11 cellular contexts compared by ENCODE assay signal in genomic region chr12:132141976-132142678, GRCh38. TPM values are rescaled to one million over a fixed set of nuclear protein-coding genes. Genes with fewer than 3 reads are reported as not detected.
A peak's percentile ranks its signal among the peaks of the same experiment; 100 is the strongest.
DNase-seq lines count a peak whose midpoint lies in the region; ATAC-seq and TF ChIP-seq lines count a peak whose summit lies in the region.
"Had no signal": no experiment of that assay in that cellular context is flagged by ENCODE, and none has a peak within 500 bp of the region (broad histone marks: within the 10 kb centered on the region; RNA-seq: fewer than 3 reads in every experiment).

No MANE protein-coding gene starts in this region.

- H3K27me3 ChIP-seq in right cardiac atrium (ENCODE audit: control insufficient read depth, insufficient read depth) (no peaks in the 10 kb centered on the region), right atrium auricular region (no peaks in the 10 kb centered on the region), right lobe of liver (no peaks in the 10 kb centered on the region), upper lobe of right lung (no peaks in the 10 kb centered on the region)
- H3K27me3 ChIP-seq in effector memory CD4-positive, alpha-beta T cell (replicated peaks; ENCODE audit: control insufficient read depth, insufficient read depth, low read length, poor library complexity, severe bottlenecking), result no peaks in the 10 kb centered on the region
- H3K27me3 ChIP-seq: gastrocnemius medialis had no signal

- DNase-seq in right cardiac atrium, result peak; percentile 19 to 62 (median 40)
- DNase-seq in right atrium auricular region (ENCODE audit: low spot score), result no peak
- peak; percentile 7 for DNase-seq in activated CD4-positive, alpha-beta memory T cell treated with anti-CD3 and anti-CD28 coated beads for 36 hours
- DNase-seq in right lobe of liver, result peak in 2 of 3 donors; percentile 21 to 43
- peak; percentile 64 for DNase-seq in upper lobe of right lung
- no peak for DNase-seq in DMS153 (lab: John Stamatoyannopoulos, UW)
- DNase-seq in effector memory CD4-positive, alpha-beta T cell, result no peak
- no peak for DNase-seq in HK-2 (ENCODE audit: unreplicated experiment)
- DNase-seq: NCI-H1105 treated with DMSO at 0.1 percent for 48 hours had no signal

- 96% methylated on average over 22 of the region's 22 CpGs for WGBS in right cardiac atrium
- WGBS in right lobe of liver (ENCODE audit: insufficient coverage, low coverage, low lambda C conversion rate, missing lambda C conversion rate), result no CpG with 5 or more reads among the region's 22 CpGs

- H3K36me3 Mint-ChIP-seq in activated CD4-positive, alpha-beta memory T cell treated with anti-CD3 and anti-CD28 coated beads for 36 hours, result peaks cover 22% of the 10 kb centered on the region

- H3K4me1 ChIP-seq in right cardiac atrium (ENCODE audit: control insufficient read depth, insufficient read depth, low read length) (peaks cover 4% of the 10 kb centered on the region), right atrium auricular region (peaks cover 0 to 24% of the 10 kb centered on the region in 2 donors), right lobe of liver (peaks cover 0 to 14% (median 3%) of the 10 kb centered on the region in 4 donors), upper lobe of right lung (peaks cover 18% of the 10 kb centered on the region)
- peaks cover 19% of the 10 kb centered on the region for H3K4me1 ChIP-seq in effector memory CD4-positive, alpha-beta T cell (ENCODE audit: control insufficient read depth, insufficient read depth, low read length, poor library complexity, severe bottlenecking)

- peak overlapping the region; percentile 69 for H3K4me3 Mint-ChIP-seq in activated CD4-positive, alpha-beta memory T cell treated with anti-CD3 and anti-CD28 coated beads for 36 hours

- H3K27ac Mint-ChIP-seq in activated CD4-positive, alpha-beta memory T cell treated with anti-CD3 and anti-CD28 coated beads for 36 hours, result no peak overlapping the region

- CTCF ChIA-PET in activated CD4-positive, alpha-beta memory T cell treated with anti-CD3 and anti-CD28 coated beads for 36 hours (lab: Charles Lee), result interaction anchor here (0.9 to 1.9 kb wide), 2 partner anchors 12 to 273 kb away, joined by 4 to 9 read pairs; no protein-coding TSS in a partner anchor

- H3K4me1 Mint-ChIP-seq in activated CD4-positive, alpha-beta memory T cell treated with anti-CD3 and anti-CD28 coated beads for 36 hours (ENCODE audit: low read depth), result peaks cover 27% of the 10 kb centered on the region

- no peaks in the 10 kb centered on the region for H3K9me3 Mint-ChIP-seq in activated CD4-positive, alpha-beta memory T cell treated with anti-CD3 and anti-CD28 coated beads for 36 hours

- H3K9me3 ChIP-seq in right cardiac atrium (ENCODE audit: control insufficient read depth, low read length) (no peaks in the 10 kb centered on the region), right atrium auricular region (no peaks in the 10 kb centered on the region), right lobe of liver (no peaks in the 10 kb centered on the region), upper lobe of right lung (no peaks in the 10 kb centered on the region)
- H3K9me3 ChIP-seq in effector memory CD4-positive, alpha-beta T cell (ENCODE audit: control insufficient read depth, low read length), result no peaks in the 10 kb centered on the region
- H3K9me3 ChIP-seq: gastrocnemius medialis, prostate gland had no signal

- H3K36me3 ChIP-seq in right atrium auricular region (peaks cover 39% of the 10 kb centered on the region), right lobe of liver (peaks cover 0 to 32% (median 4%) of the 10 kb centered on the region in 4 donors), upper lobe of right lung (peaks cover 41% of the 10 kb centered on the region)
- H3K36me3 ChIP-seq in effector memory CD4-positive, alpha-beta T cell (ENCODE audit: control insufficient read depth, insufficient read depth, low read length), result peaks cover 47% of the 10 kb centered on the region

- no peak overlapping the region for H3K4me3 ChIP-seq in right cardiac atrium (ENCODE audit: low read length)
- no peak overlapping the region for H3K4me3 ChIP-seq in right atrium auricular region
- H3K4me3 ChIP-seq in right lobe of liver, result no peak overlapping the region
- no peak overlapping the region for H3K4me3 ChIP-seq in upper lobe of right lung
- no peak overlapping the region for H3K4me3 ChIP-seq in effector memory CD4-positive, alpha-beta T cell (ENCODE audit: insufficient read depth, low read depth, low read length, poor library complexity, severe bottlenecking)

- no peaks in the 10 kb centered on the region for H3K27me3 Mint-ChIP-seq in activated CD4-positive, alpha-beta memory T cell treated with anti-CD3 and anti-CD28 coated beads for 36 hours

- no peak for ATAC-seq in right cardiac atrium
- no peak for ATAC-seq in right lobe of liver
- no peak for ATAC-seq in upper lobe of right lung
- ATAC-seq: gastrocnemius medialis had no signal

- no peak for TF ChIP-seq POLR2A in right lobe of liver (IDR thresholded peaks at IDR 0.05)

- TF ChIP-seq CTCF in right atrium auricular region (IDR thresholded peaks at IDR 0.05) (no peak), right lobe of liver (IDR thresholded peaks at IDR 0.05) (no peak), upper lobe of right lung (IDR thresholded peaks at IDR 0.05) (no peak)

- intact Hi-C loops in right cardiac atrium (cut with DNase I), result no loop called here
- intact Hi-C loops in activated CD4-positive, alpha-beta memory T cell treated with anti-CD3 and anti-CD28 coated beads for 36 hours (cut with micrococcal nuclease), result no loop called here
- intact Hi-C loops in right lobe of liver (cut with DNase I), result no loop called here
- intact Hi-C loops in upper lobe of right lung (cut with DNase I), result no loop called here

- no peak overlapping the region for H3K27ac ChIP-seq in right cardiac atrium (ENCODE audit: low read length)
- no peak overlapping the region for H3K27ac ChIP-seq in right atrium auricular region
- no peak overlapping the region for H3K27ac ChIP-seq in right lobe of liver
- H3K27ac ChIP-seq in upper lobe of right lung, result no peak overlapping the region
- H3K27ac ChIP-seq in effector memory CD4-positive, alpha-beta T cell (ENCODE audit: insufficient read depth, low read length, poor library complexity, severe bottlenecking), result no peak overlapping the region
- H3K27ac ChIP-seq: gastrocnemius medialis, prostate gland had no signal

- POLR2A ChIA-PET in activated CD4-positive, alpha-beta memory T cell treated with anti-CD3 and anti-CD28 coated beads for 36 hours (lab: Charles Lee), result no interaction called here

RNA-seq across cellular contexts. Expression of gene DDX51, which starts 2.0 kb away (rescaled TPM):
- total RNA-seq in right cardiac atrium, result 10 to 100 TPM in 2 of 4 donors, 1 to 10 TPM in 2; 7.4 to 11.7 (median 10.1) TPM
- 10.9 TPM for polyA plus RNA-seq in right cardiac atrium
- 1 to 10 TPM; 6.6 to 8.0 TPM for total RNA-seq in right atrium auricular region
- total RNA-seq in activated CD4-positive, alpha-beta memory T cell treated with anti-CD3 and anti-CD28 coated beads for 36 hours, result 10 to 100 TPM; 18.3 to 21.3 TPM
- 1 to 10 TPM; 4.2 to 9.0 (median 5.2) TPM for total RNA-seq in right lobe of liver
- total RNA-seq in upper lobe of right lung, result 16.2 TPM

RNA-seq across cellular contexts. Expression of gene NOC4L, which starts 2.1 kb away (rescaled TPM):
- 10 to 100 TPM in 1 of 4 donors, 1 to 10 TPM in 3; 7.7 to 10.1 (median 9.1) TPM for total RNA-seq in right cardiac atrium
- polyA plus RNA-seq in right cardiac atrium, result 11.0 TPM
- 1 to 10 TPM; 6.9 to 9.9 TPM for total RNA-seq in right atrium auricular region
- 10 to 100 TPM; 29.8 to 30.5 TPM for total RNA-seq in activated CD4-positive, alpha-beta memory T cell treated with anti-CD3 and anti-CD28 coated beads for 36 hours
- total RNA-seq in right lobe of liver, result 1 to 10 TPM; 7.4 to 9.7 (median 8.3) TPM
- total RNA-seq in upper lobe of right lung, result 16.5 TPM

Comparison
In these comparisons a context has a peak if more than half of its experiments do, and no peak if none do; other contexts are left out.
1. DNase-seq: peak in right cardiac atrium (3 of 3), activated CD4-positive, alpha-beta memory T cell treated with anti-CD3 and anti-CD28 coated beads for 36 hours (single experiment), right lobe of liver (2 of 3) and upper lobe of right lung (single experiment); none in right atrium auricular region (single experiment), DMS153 (single experiment), effector memory CD4-positive, alpha-beta T cell (0 of 3) and HK-2 (single experiment).